8 cellular contexts compared by ENCODE assay signal in genomic region chr16:81711609-81712329, GRCh38.
A peak's percentile ranks its signal among the peaks of the same experiment; 100 is the strongest.
DNase-seq lines count a peak whose midpoint lies in the region; ATAC-seq, FAIRE-seq and TF ChIP-seq lines count a peak whose summit lies in the region.

No MANE protein-coding gene starts in this region.

- POLR2A ChIA-PET in endothelial cell of umbilical vein (lab: Charles Lee): interaction anchor here (0.7 to 0.8 kb wide), 2 partner anchors 344 to 492 kb away, joined by 3 to 4 read pairs; no protein-coding TSS in a partner anchor

- H3K36me3 ChIP-seq in NT2/D1 (ENCODE audit: insufficient read depth, insufficient read length, low read length): peaks cover 27% of the 10 kb centered on the region
- peaks cover 7 to 20% of the 10 kb centered on the region in 2 experiments for H3K36me3 ChIP-seq in endothelial cell of umbilical vein (ENCODE audit: control insufficient read depth in 2 of 2, extremely low read depth in 1 of 2, insufficient read depth in 2 of 2, low read length in 2 of 2)

- H3K79me2 ChIP-seq in endothelial cell of umbilical vein (ENCODE audit: control insufficient read depth, insufficient read depth, low read length): no peaks in the 10 kb centered on the region

- TF ChIP-seq POLR2A in endothelial cell of umbilical vein (IDR thresholded peaks at IDR 0.05; ENCODE audit: low read depth, low read length): peak; percentile 8

- no peak for ATAC-seq in HG03175 (IDR thresholded peaks at IDR 0.05; ENCODE audit: unreplicated experiment)
- ATAC-seq in HG02642 (IDR thresholded peaks at IDR 0.05; ENCODE audit: poor library complexity, unreplicated experiment): no peak

- no peak overlapping the region for H3K4me2 ChIP-seq in endothelial cell of umbilical vein (ENCODE audit: insufficient read depth, low read length)

- H3K27me3 ChIP-seq in NT2/D1 (ENCODE audit: insufficient read depth, insufficient read length): no peaks in the 10 kb centered on the region
- no peaks in the 10 kb centered on the region for H3K27me3 ChIP-seq in endothelial cell of umbilical vein (ENCODE audit: control insufficient read depth in 2 of 2, insufficient read depth in 2 of 2, low read length in 2 of 2)

- CTCF ChIA-PET in endothelial cell of umbilical vein (lab: Charles Lee): interaction anchor here (0.9 to 2.8 kb wide), 4 partner anchors 14 to 341 kb away, joined by 3 to 15 read pairs (median 5); no protein-coding TSS in a partner anchor

- H4K20me1 ChIP-seq in endothelial cell of umbilical vein (replicated peaks; ENCODE audit: control insufficient read depth, extremely low read depth, insufficient read depth, low read length): no peaks in the 10 kb centered on the region

- intact Hi-C loops in endothelial cell of umbilical vein (cut with micrococcal nuclease): loop anchor here (1.0 to 2.0 kb wide), 3 partner anchors 13 to 25 kb away; no protein-coding TSS in a partner anchor

- no peak overlapping the region for H2AFZ ChIP-seq in endothelial cell of umbilical vein (ENCODE audit: low read depth, low read length)

- dilution Hi-C loops in endothelial cell of umbilical vein (cut with MboI; ENCODE audit: extremely low pct_ligation_motif_present, low sequenced_read_pairs): no loop called here

- no peaks in the 10 kb centered on the region for H3K9me1 ChIP-seq in endothelial cell of umbilical vein (replicated peaks; ENCODE audit: control insufficient read depth, extremely low read depth, insufficient read depth, low read length)

- no TSS peak for BruUV-seq in endothelial cell of umbilical vein (replicated peaks; lab: Mats Ljungman, UMichigan)

- H3K9ac ChIP-seq in NT2/D1 (ENCODE audit: insufficient read length, low read depth) (peak overlapping the region; percentile 4), endothelial cell of umbilical vein (replicated peaks; ENCODE audit: extremely low read depth, insufficient read depth, low read length) (peak overlapping the region; percentile 61)

- H3K9me3 ChIP-seq in NT2/D1 (ENCODE audit: insufficient read depth, low read length) (no peaks in the 10 kb centered on the region), endothelial cell of umbilical vein (replicated peaks; ENCODE audit: control insufficient read depth, insufficient read depth, low read length) (no peaks in the 10 kb centered on the region)

- H3K4me3 ChIP-seq in NT2/D1 (ENCODE audit: insufficient read length, low read depth) (no peak overlapping the region), endothelial cell of umbilical vein (replicated peaks in 1 of 3; ENCODE audit: insufficient read depth in 1 of 3, low read depth in 1 of 3, low read length in 3 of 3) (no peak overlapping the region)

- H3K4me1 ChIP-seq in NT2/D1 (ENCODE audit: insufficient read depth, insufficient read length) (peaks cover 15% of the 10 kb centered on the region), endothelial cell of umbilical vein (ENCODE audit: control insufficient read depth, extremely low read depth, insufficient read depth, low read length) (peaks cover 25% of the 10 kb centered on the region)

- peak overlapping the region; percentile 74 for H3K27ac ChIP-seq in endothelial cell of umbilical vein (ENCODE audit: insufficient read depth, low read depth, low read length)

- no peak for TF ChIP-seq CTCF in endothelial cell of umbilical vein (IDR thresholded peaks at IDR 0.05; ENCODE audit: extremely low read depth in 1 of 2, insufficient read depth in 1 of 2, low read depth in 1 of 2, low read length in 2 of 2)

- DNase-seq in GM03348 (ENCODE audit: low spot score) (peak; percentile 91), NT2/D1 (ENCODE audit: low read depth, low spot score) (no peak), endothelial cell of umbilical vein (ENCODE audit: low read depth, low spot score) (peak; percentile 91), pulmonary artery endothelial cell (ENCODE audit: low read depth, low spot score) (peak; percentile 72), NCI-H1436 treated with DMSO at 0.1 percent for 48 hours (lab: John Stamatoyannopoulos, UW) (no peak), mesenteric fat pad (ENCODE audit: low spot score) (no peak)

- FAIRE-seq in endothelial cell of umbilical vein (lab: Jason Lieb, UNC): peak; percentile 99

TF ChIP-seq in endothelial cell of umbilical vein, 7 proteins besides CTCF, POLR2A, EP300 and RAD21:
- TF ChIP-seq FOS (IDR thresholded peaks at IDR 0.05; ENCODE audit: borderline replicate concordance, insufficient read depth, low read length) (peak; percentile 91), EZH2 (IDR thresholded peaks at IDR 0.05; ENCODE audit: borderline replicate concordance, low read depth, low read length, severe bottlenecking) (no peak), MYC (IDR thresholded peaks at IDR 0.05; ENCODE audit: low read depth, low read length) (no peak), JUN (IDR thresholded peaks at IDR 0.05; ENCODE audit: borderline replicate concordance, insufficient read depth, insufficient read length, low read depth) (peak; percentile 84), GATA2 (IDR thresholded peaks at IDR 0.05; ENCODE audit: insufficient read depth, insufficient read length, low read depth, low read length) (no peak), POLR2AphosphoS5 (IDR thresholded peaks at IDR 0.05; ENCODE audit: insufficient read depth, low read depth, low read length) (peak; percentile 53)
- TF ChIP-seq, protein P1, sequence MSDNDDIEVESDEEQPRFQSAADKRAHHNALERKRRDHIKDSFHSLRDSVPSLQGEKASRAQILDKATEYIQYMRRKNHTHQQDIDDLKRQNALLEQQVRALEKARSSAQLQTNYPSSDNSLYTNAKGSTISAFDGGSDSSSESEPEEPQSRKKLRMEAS (IDR thresholded peaks at IDR 0.05; ENCODE audit: insufficient read depth, insufficient read length): no peak

Comparison
In these comparisons a context has a peak if more than half of its experiments do, and no peak if none do; other contexts are left out.
1. DNase-seq: peak in GM03348 (single experiment), endothelial cell of umbilical vein (single experiment) and pulmonary artery endothelial cell (single experiment); none in NT2/D1 (single experiment), NCI-H1436 treated with DMSO at 0.1 percent for 48 hours (single experiment) and mesenteric fat pad (single experiment).